10 cellular contexts compared by ENCODE assay signal in genomic region chr17:17628388-17629008, GRCh38. TPM values are rescaled to one million over a fixed set of nuclear protein-coding genes. Genes with fewer than 3 reads are reported as not detected.
DNase-seq lines count a peak whose midpoint lies in the region; ATAC-seq and TF ChIP-seq lines count a peak whose summit lies in the region.
"Had no signal": no experiment of that assay in that cellular context is flagged by ENCODE, and none has a peak within 500 bp of the region (broad histone marks: within the 10 kb centered on the region; RNA-seq: fewer than 3 reads in every experiment).

No MANE protein-coding gene starts in this region.

- DNase-seq in ELR (ENCODE audit: low read depth) (peak; percentile 12), OCI-LY7 (ENCODE audit: low spot score) (peak; percentile 16), NCI-H2171 (lab: John Stamatoyannopoulos, UW) (no peak), NCI-H2196 treated with DMSO at 0.1 percent for 48 hours (lab: John Stamatoyannopoulos, UW; ENCODE audit: unreplicated experiment) (no peak)
- peak; percentile 49 for DNase-seq in activated naive CD4-positive, alpha-beta T cell treated with anti-CD3 and anti-CD28 coated beads, Interleukin-2, amount 50 U/mL, for 16 hours
- peak; percentile 37 to 47 for DNase-seq in stimulated activated CD4-positive, alpha-beta T cell treated with anti-CD3 and anti-CD28 coated beads, Interleukin-2, amount 100 ng/mL, for 24 hours

- peak overlapping the region; percentile 74; the same call in 1 of the 2 replicates for H2AFZ ChIP-seq in OCI-LY7 (ENCODE audit: low read length)
- H2AFZ ChIP-seq: PC-9 had no signal

- CTCF ChIA-PET in OCI-LY7 (lab: Charles Lee; ENCODE audit: unreplicated experiment): interaction anchor here (0.5 kb wide), 1 partner anchor 15 kb away, joined by 3 read pairs; no protein-coding TSS in a partner anchor

- BruUV-seq in OCI-LY7 (replicated peaks; lab: Mats Ljungman, UMichigan): no TSS peak

- H4K20me1 ChIP-seq in OCI-LY7 (ENCODE audit: insufficient read depth, low read length): no peaks in the 10 kb centered on the region

- H3K9me3 ChIP-seq in OCI-LY7 (ENCODE audit: low read length): peaks cover 5% of the 10 kb centered on the region; the same call in 1 of the 2 replicates

- no peak for ATAC-seq in GM19328 (IDR thresholded peaks at IDR 0.05; ENCODE audit: unreplicated experiment)
- no peak for ATAC-seq in HG02610 (IDR thresholded peaks at IDR 0.05; ENCODE audit: unreplicated experiment)

- POLR2A ChIA-PET in OCI-LY7 (lab: Charles Lee): no interaction called here

- H3K4me2 ChIP-seq in OCI-LY7 (ENCODE audit: low read length): peak overlapping the region; percentile 44; the same call in 1 of the 2 replicates
- H3K4me2 ChIP-seq: PC-9 had no signal

- intact Hi-C loops in OCI-LY7 (cut with micrococcal nuclease; ENCODE audit: unreplicated experiment): no loop called here

- H3K36me3 ChIP-seq in OCI-LY7 (ENCODE audit: insufficient read depth, low read length): no peaks in the 10 kb centered on the region

- no peaks in the 10 kb centered on the region for H3K79me2 ChIP-seq in OCI-LY7 (ENCODE audit: insufficient read depth, low read depth, low read length)

- peak overlapping the region; percentile 38 for H3K4me3 ChIP-seq in OCI-LY7 (ENCODE audit: low read depth, low read length, poor library complexity, severe bottlenecking)
- H3K4me3 ChIP-seq: PC-9 had no signal

- no peaks in the 10 kb centered on the region for H3K4me1 ChIP-seq in OCI-LY7 (ENCODE audit: insufficient read depth, low read length, poor library complexity, severe bottlenecking)

- no peak for TF ChIP-seq CTCF in OCI-LY7 (conservative IDR thresholded peaks at IDR 0.05; ENCODE audit: low read length)

- H3K9me2 ChIP-seq in OCI-LY7 (ENCODE audit: insufficient read depth, low read length): no peaks in the 10 kb centered on the region

- H3K27ac ChIP-seq in OCI-LY7 (ENCODE audit: low read depth, low read length, poor library complexity, severe bottlenecking): no peak overlapping the region
- H3K27ac ChIP-seq: epithelial cell of prostate, PC-9 had no signal

RNA-seq across cellular contexts. Expression of gene PEMT, which starts 37.0 kb away (rescaled TPM):
- total RNA-seq in OCI-LY7 (2014; rRNA removed; shearing (Covaris generic)): 40.2 and 53.5 TPM in 2 replicates
- 27.3 and 32.8 TPM in 2 replicates for total RNA-seq in OCI-LY7 (2022)

RNA-seq across cellular contexts. Expression of gene RAI1, which starts 52.8 kb away (rescaled TPM):
- total RNA-seq in OCI-LY7 (2014; rRNA removed; shearing (Covaris generic)): 17.1 and 20.1 TPM in 2 replicates
- total RNA-seq in OCI-LY7 (2022): 49.4 and 54.3 TPM in 2 replicates

Comparison
In these comparisons a context has a peak if more than half of its experiments do, and no peak if none do; other contexts are left out.
1. DNase-seq: peak in ELR (single experiment), OCI-LY7 (single experiment), activated naive CD4-positive, alpha-beta T cell treated with anti-CD3 and anti-CD28 coated beads, Interleukin-2, amount 50 U/mL, for 16 hours (single experiment) and stimulated activated CD4-positive, alpha-beta T cell treated with anti-CD3 and anti-CD28 coated beads, Interleukin-2, amount 100 ng/mL, for 24 hours (2 of 2); none in NCI-H2171 (single experiment) and NCI-H2196 treated with DMSO at 0.1 percent for 48 hours (single experiment).